Comparison of ENCODE assay signal across 12 cellular contexts in genomic region chr19:39841041-39841440, GRCh38. TPM values are rescaled to one million over a fixed set of nuclear protein-coding genes. Genes with fewer than 3 reads are reported as not detected.
DNase-seq lines count a peak whose midpoint lies in the region; ATAC-seq and TF ChIP-seq lines count a peak whose summit lies in the region.
"Had no signal": no experiment of that assay in that cellular context is flagged by ENCODE, and none has a peak within 500 bp of the region (broad histone marks: within the 10 kb centered on the region; RNA-seq: fewer than 3 reads in every experiment).

No MANE protein-coding gene starts in this region.

- intact Hi-C loops in ascending aorta (cut with DNase I), result loop anchor here (5.0 to 10.0 kb wide), 4 partner anchors 289 to 1424 kb away; partner anchors contain the start of genes AKT2, CCNP and HNRNPUL1

- H3K36me3 Mint-ChIP-seq in osteocyte (ENCODE audit: unreplicated experiment), result peaks cover 9% of the 10 kb centered on the region

- no peak overlapping the region for H3K27ac ChIP-seq in ACC112 (ENCODE audit: low read depth, low read length)
- H3K27ac ChIP-seq in HEK293 (ENCODE audit: extremely low read depth, low read depth, low read length), result peak overlapping the region; percentile 40; the same call in 1 of the 2 replicates
- H3K27ac ChIP-seq in ascending aorta, result peak overlapping the region; percentile 57 to 78

- ATAC-seq in HG03139 (IDR thresholded peaks at IDR 0.05; ENCODE audit: unreplicated experiment), result no peak

- H3K4me1 Mint-ChIP-seq in osteocyte (ENCODE audit: unreplicated experiment), result peaks cover 32% of the 10 kb centered on the region

- CTCF ChIA-PET in HEK293 (lab: Yijun Ruan, JAX), result interaction anchor here (0.5 to 7.8 kb wide), 8 partner anchors 8 to 359 kb away, joined by 3 to 237 read pairs (median 62); partner anchors contain the start of genes DYRK1B and PSMC4

- H3K4me3 ChIP-seq in ACC112 (ENCODE audit: low read depth, low read length) (peak overlapping the region; percentile 71; the same call in 1 of the 2 replicates), HEK293 (ENCODE audit: low read depth, low read length) (no peak overlapping the region), ascending aorta (no peak overlapping the region)

- TF ChIP-seq CTCF in HEK293 (tag by site-specific recombination; IDR thresholded peaks at IDR 0.05) (no peak), ascending aorta (IDR thresholded peaks at IDR 0.05) (no peak), osteocyte (IDR thresholded peaks at IDR 0.05) (no peak)

- H3K36me3 ChIP-seq in ACC112 (ENCODE audit: insufficient read depth, low read length) (no peaks in the 10 kb centered on the region), HEK293 (ENCODE audit: control insufficient read depth in 2 of 2, insufficient read depth in 1 of 2, low read length in 2 of 2) (peaks cover 48 to 58% of the 10 kb centered on the region in 2 experiments), ascending aorta (peaks cover 35 to 42% of the 10 kb centered on the region in 2 donors)

- H3K27ac Mint-ChIP-seq in osteocyte (ENCODE audit: unreplicated experiment), result peak overlapping the region; percentile 48

- H3K9me3 Mint-ChIP-seq in osteocyte (ENCODE audit: unreplicated experiment), result no peaks in the 10 kb centered on the region
- H3K9me3 Mint-ChIP-seq: CD8-positive, alpha-beta memory T cell had no signal

- no peak overlapping the region for H3K4me3 Mint-ChIP-seq in osteocyte (ENCODE audit: unreplicated experiment)

- H3K27me3 Mint-ChIP-seq in osteocyte (ENCODE audit: unreplicated experiment), result no peaks in the 10 kb centered on the region
- H3K27me3 Mint-ChIP-seq: CD8-positive, alpha-beta memory T cell had no signal

- H3K79me2 ChIP-seq in ACC112 (ENCODE audit: control insufficient read depth, insufficient read depth, low read length, unreplicated experiment), result peaks cover 72% of the 10 kb centered on the region

- H3K4me1 ChIP-seq in ACC112 (ENCODE audit: control insufficient read depth, insufficient read depth, low read length, unreplicated experiment), result peaks cover 27% of the 10 kb centered on the region
- peaks cover 42% of the 10 kb centered on the region for H3K4me1 ChIP-seq in HEK293 (ENCODE audit: control insufficient read depth, insufficient read depth, low read length)
- peaks cover 9 to 23% of the 10 kb centered on the region in 2 donors for H3K4me1 ChIP-seq in ascending aorta

- DNase-seq in ascending aorta (ENCODE audit: low spot score in 2 of 2) (no peak), osteocyte (ENCODE audit: extremely low spot score, unreplicated experiment) (no peak), glomerular visceral epithelial cell (ENCODE audit: extremely low spot score) (no peak), NCI-H1092 treated with DMSO at 0.1 percent for 48 hours (lab: John Stamatoyannopoulos, UW) (no peak)
- DNase-seq: CD8-positive, alpha-beta memory T cell; NCI-H1436 treated with DMSO at 0.1 percent for 48 hours; NCI-H2081; NCI-H524; SHP77 treated with DMSO at 0.1 percent for 48 hours had no signal

- H3K9me3 ChIP-seq in HEK293 (ENCODE audit: control insufficient read depth, insufficient read depth, low read depth, low read length), result no peaks in the 10 kb centered on the region
- H3K9me3 ChIP-seq in ascending aorta, result no peaks in the 10 kb centered on the region

- H2AFZ ChIP-seq in ACC112 (ENCODE audit: low read length, unreplicated experiment), result no peak overlapping the region

- POLR2A ChIA-PET in HEK293 (lab: Yijun Ruan, JAX), result interaction anchor here (6.5 kb wide), 1 partner anchor 7 kb away, joined by 124 read pairs; the partner anchor contains the start of gene DYRK1B

- H3K27me3 ChIP-seq in ACC112 (ENCODE audit: insufficient read depth, low read length) (no peaks in the 10 kb centered on the region), ascending aorta (no peaks in the 10 kb centered on the region)

TF ChIP-seq in HEK293, 187 proteins besides CTCF, POLR2A, EP300 and RAD21:
- TF ChIP-seq ZNF791 (tag by site-specific recombination; IDR thresholded peaks at IDR 0.05) (no peak), ZNF121 (tag by site-specific recombination; IDR thresholded peaks at IDR 0.05) (peak; percentile 99)
TF ChIP-seq in HEK293: peak in this region for 1.

RNA-seq across cellular contexts. Expression of gene FBL, which starts 5.1 kb away (rescaled TPM):
- 92.1 TPM for total RNA-seq in ascending aorta
- 161 and 172 TPM in 2 replicates for total RNA-seq in osteocyte

RNA-seq across cellular contexts. Expression of gene DYRK1B, which starts 7.1 kb away (rescaled TPM):
- total RNA-seq in ascending aorta (34.7 TPM), osteocyte (31.7 and 34.0 TPM in 2 replicates)
